ENCODE assay signal across 2 cellular contexts in the genomic region with DNA sequence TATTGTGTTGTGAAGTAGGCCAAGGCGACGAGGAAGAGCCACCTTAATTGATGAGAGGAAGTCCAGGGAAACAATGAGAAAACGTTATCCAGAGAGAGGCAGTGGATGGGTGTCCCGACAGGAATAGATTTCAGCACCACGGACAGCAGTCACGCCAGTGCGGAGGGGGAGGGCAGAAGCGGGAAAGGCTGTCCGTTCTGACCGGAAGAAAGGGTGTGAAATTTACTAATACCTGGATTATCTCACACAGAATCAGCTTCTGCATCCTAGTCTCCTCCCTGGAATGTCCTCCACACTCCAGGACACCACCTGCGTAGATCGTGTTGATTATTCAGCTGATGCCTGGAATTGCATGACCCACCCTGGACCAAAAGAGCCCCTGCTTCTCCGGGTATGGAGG.
TF ChIP-seq lines count a peak whose summit lies in the region.

No MANE protein-coding gene starts in this region.

TF ChIP-seq in SK-N-SH treated with all-trans-retinoic acid at 6 μM for 48 hours, 23 proteins besides CTCF, POLR2A, EP300 and RAD21:
- TF ChIP-seq, protein P1, sequence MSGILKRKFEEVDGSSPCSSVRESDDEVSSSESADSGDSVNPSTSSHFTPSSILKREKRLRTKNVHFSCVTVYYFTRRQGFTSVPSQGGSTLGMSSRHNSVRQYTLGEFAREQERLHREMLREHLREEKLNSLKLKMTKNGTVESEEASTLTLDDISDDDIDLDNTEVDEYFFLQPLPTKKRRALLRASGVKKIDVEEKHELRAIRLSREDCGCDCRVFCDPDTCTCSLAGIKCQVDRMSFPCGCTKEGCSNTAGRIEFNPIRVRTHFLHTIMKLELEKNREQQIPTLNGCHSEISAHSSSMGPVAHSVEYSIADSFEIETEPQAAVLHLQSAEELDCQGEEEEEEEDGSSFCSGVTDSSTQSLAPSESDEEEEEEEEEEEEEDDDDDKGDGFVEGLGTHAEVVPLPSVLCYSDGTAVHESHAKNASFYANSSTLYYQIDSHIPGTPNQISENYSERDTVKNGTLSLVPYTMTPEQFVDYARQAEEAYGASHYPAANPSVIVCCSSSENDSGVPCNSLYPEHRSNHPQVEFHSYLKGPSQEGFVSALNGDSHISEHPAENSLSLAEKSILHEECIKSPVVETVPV (CRISPR knock-in tag; IDR thresholded peaks at IDR 0.05): no peak
- TF ChIP-seq, protein P2, sequence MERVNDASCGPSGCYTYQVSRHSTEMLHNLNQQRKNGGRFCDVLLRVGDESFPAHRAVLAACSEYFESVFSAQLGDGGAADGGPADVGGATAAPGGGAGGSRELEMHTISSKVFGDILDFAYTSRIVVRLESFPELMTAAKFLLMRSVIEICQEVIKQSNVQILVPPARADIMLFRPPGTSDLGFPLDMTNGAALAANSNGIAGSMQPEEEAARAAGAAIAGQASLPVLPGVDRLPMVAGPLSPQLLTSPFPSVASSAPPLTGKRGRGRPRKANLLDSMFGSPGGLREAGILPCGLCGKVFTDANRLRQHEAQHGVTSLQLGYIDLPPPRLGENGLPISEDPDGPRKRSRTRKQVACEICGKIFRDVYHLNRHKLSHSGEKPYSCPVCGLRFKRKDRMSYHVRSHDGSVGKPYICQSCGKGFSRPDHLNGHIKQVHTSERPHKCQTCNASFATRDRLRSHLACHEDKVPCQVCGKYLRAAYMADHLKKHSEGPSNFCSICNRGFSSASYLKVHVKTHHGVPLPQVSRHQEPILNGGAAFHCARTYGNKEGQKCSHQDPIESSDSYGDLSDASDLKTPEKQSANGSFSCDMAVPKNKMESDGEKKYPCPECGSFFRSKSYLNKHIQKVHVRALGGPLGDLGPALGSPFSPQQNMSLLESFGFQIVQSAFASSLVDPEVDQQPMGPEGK (CRISPR knock-in tag; IDR thresholded peaks at IDR 0.05; ENCODE audit: borderline replicate concordance): no peak
- no peak for TF ChIP-seq RARB (CRISPR knock-in tag; IDR thresholded peaks at IDR 0.05)
- TF ChIP-seq TOX (CRISPR knock-in tag; IDR thresholded peaks at IDR 0.05; ENCODE audit: borderline replicate concordance): no peak
- TF ChIP-seq OSR1 (CRISPR knock-in tag; IDR thresholded peaks at IDR 0.05): no peak
- no peak for TF ChIP-seq ESRRG (CRISPR knock-in tag; IDR thresholded peaks at IDR 0.05)
- TF ChIP-seq ZNF565 (CRISPR knock-in tag; conservative IDR thresholded peaks at IDR 0.05; ENCODE audit: low read depth): no peak

TF ChIP-seq in GM12878, 131 proteins besides CTCF, POLR2A, EP300 and RAD21:
- TF ChIP-seq, protein P3, sequence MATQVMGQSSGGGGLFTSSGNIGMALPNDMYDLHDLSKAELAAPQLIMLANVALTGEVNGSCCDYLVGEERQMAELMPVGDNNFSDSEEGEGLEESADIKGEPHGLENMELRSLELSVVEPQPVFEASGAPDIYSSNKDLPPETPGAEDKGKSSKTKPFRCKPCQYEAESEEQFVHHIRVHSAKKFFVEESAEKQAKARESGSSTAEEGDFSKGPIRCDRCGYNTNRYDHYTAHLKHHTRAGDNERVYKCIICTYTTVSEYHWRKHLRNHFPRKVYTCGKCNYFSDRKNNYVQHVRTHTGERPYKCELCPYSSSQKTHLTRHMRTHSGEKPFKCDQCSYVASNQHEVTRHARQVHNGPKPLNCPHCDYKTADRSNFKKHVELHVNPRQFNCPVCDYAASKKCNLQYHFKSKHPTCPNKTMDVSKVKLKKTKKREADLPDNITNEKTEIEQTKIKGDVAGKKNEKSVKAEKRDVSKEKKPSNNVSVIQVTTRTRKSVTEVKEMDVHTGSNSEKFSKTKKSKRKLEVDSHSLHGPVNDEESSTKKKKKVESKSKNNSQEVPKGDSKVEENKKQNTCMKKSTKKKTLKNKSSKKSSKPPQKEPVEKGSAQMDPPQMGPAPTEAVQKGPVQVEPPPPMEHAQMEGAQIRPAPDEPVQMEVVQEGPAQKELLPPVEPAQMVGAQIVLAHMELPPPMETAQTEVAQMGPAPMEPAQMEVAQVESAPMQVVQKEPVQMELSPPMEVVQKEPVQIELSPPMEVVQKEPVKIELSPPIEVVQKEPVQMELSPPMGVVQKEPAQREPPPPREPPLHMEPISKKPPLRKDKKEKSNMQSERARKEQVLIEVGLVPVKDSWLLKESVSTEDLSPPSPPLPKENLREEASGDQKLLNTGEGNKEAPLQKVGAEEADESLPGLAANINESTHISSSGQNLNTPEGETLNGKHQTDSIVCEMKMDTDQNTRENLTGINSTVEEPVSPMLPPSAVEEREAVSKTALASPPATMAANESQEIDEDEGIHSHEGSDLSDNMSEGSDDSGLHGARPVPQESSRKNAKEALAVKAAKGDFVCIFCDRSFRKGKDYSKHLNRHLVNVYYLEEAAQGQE (IDR thresholded peaks at IDR 0.05; ENCODE audit: low read depth, low read length): peak; percentile 97
- TF ChIP-seq SUZ12 (IDR thresholded peaks at IDR 0.05; ENCODE audit: unreplicated experiment): no peak
- no peak for TF ChIP-seq SRF (IDR thresholded peaks at IDR 0.05; ENCODE audit: low read depth in 2 of 2, low read length in 2 of 2)
- TF ChIP-seq, protein P4, sequence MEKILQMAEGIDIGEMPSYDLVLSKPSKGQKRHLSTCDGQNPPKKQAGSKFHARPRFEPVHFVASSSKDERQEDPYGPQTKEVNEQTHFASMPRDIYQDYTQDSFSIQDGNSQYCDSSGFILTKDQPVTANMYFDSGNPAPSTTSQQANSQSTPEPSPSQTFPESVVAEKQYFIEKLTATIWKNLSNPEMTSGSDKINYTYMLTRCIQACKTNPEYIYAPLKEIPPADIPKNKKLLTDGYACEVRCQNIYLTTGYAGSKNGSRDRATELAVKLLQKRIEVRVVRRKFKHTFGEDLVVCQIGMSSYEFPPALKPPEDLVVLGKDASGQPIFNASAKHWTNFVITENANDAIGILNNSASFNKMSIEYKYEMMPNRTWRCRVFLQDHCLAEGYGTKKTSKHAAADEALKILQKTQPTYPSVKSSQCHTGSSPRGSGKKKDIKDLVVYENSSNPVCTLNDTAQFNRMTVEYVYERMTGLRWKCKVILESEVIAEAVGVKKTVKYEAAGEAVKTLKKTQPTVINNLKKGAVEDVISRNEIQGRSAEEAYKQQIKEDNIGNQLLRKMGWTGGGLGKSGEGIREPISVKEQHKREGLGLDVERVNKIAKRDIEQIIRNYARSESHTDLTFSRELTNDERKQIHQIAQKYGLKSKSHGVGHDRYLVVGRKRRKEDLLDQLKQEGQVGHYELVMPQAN (conservative IDR thresholded peaks at IDR 0.05): no peak
- TF ChIP-seq, protein P5, sequence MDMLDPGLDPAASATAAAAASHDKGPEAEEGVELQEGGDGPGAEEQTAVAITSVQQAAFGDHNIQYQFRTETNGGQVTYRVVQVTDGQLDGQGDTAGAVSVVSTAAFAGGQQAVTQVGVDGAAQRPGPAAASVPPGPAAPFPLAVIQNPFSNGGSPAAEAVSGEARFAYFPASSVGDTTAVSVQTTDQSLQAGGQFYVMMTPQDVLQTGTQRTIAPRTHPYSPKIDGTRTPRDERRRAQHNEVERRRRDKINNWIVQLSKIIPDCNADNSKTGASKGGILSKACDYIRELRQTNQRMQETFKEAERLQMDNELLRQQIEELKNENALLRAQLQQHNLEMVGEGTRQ (IDR thresholded peaks at IDR 0.05; ENCODE audit: borderline replicate concordance, low read depth, low read length): no peak
- TF ChIP-seq CHD2 (IDR thresholded peaks at IDR 0.05; ENCODE audit: borderline replicate concordance, low read depth, low read length): 0 out of 2 replicates have a peak, but pooled peaks have one; percentile 29
